In the genomic region with DNA sequence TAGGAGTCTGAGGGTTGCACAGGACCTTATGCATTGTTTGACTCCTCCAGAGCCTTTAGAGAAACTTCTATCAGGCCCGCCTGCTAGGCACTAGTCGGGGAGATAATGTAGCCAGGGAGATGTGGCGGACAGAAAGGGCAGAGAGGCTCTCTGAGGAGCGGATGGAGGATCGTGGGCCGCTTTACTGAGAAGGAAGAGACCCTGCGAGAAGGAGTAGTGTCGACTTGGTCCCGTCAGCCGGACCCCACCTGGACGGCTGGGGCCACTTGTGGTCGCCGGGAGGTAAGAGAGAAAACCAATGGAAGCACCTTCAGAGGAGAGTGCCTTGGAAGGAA, we compare ENCODE assay signal across 8 cellular contexts. TPM values are rescaled to one million over a fixed set of nuclear protein-coding genes. Genes with fewer than 3 reads are reported as not detected.
A peak's percentile ranks its signal among the peaks of the same experiment; 100 is the strongest.
DNase-seq lines count a peak whose midpoint lies in the region; ATAC-seq, FAIRE-seq and TF ChIP-seq lines count a peak whose summit lies in the region.

No MANE protein-coding gene starts in this region.

- no peaks in the 10 kb centered on the region for H3K9me3 ChIP-seq in SU-DHL-6 (ENCODE audit: insufficient read depth, low read length)

- peak overlapping the region; percentile 91 for H2AFZ ChIP-seq in SU-DHL-6 (ENCODE audit: low read depth, low read length, severe bottlenecking)

- H3K36me3 ChIP-seq in SU-DHL-6 (ENCODE audit: low read length), result no peaks in the 10 kb centered on the region

- ATAC-seq in HG02610 (IDR thresholded peaks at IDR 0.05; ENCODE audit: unreplicated experiment) (peak; percentile 23), left lobe of liver (no peak)

- peak overlapping the region; percentile 87 for H3K4me3 ChIP-seq in SU-DHL-6 (ENCODE audit: insufficient read depth, low read length, poor library complexity, severe bottlenecking)
- peak overlapping the region; percentile 49 to 93 (median 78) for H3K4me3 ChIP-seq in skin epidermis

- no peak for TF ChIP-seq POLR2A in GM12891 (IDR thresholded peaks at IDR 0.05; ENCODE audit: low read depth, low read length)

- peaks cover 5% of the 10 kb centered on the region for H3K36me3 Mint-ChIP-seq in glutamatergic neuron (ENCODE audit: unreplicated experiment)

- H4K20me1 ChIP-seq in SU-DHL-6 (ENCODE audit: low read depth, low read length), result no peaks in the 10 kb centered on the region

- H3K4me1 Mint-ChIP-seq in glutamatergic neuron (ENCODE audit: low read depth, unreplicated experiment), result peaks cover 19% of the 10 kb centered on the region

- H3K27ac ChIP-seq in SU-DHL-6 (ENCODE audit: low read depth, low read length), result peak overlapping the region; percentile 68; the same call in 1 of the 2 replicates
- peak overlapping the region; percentile 73 to 99 (median 91) for H3K27ac ChIP-seq in skin epidermis

- no peaks in the 10 kb centered on the region for H3K9me2 ChIP-seq in SU-DHL-6 (replicated peaks; ENCODE audit: insufficient read depth, low read length)

- peak overlapping the region; percentile 85 for H3K9ac ChIP-seq in SU-DHL-6 (ENCODE audit: low read length)

- H3K9me3 Mint-ChIP-seq in glutamatergic neuron (ENCODE audit: unreplicated experiment), result peaks cover 5% of the 10 kb centered on the region

- H3K27me3 ChIP-seq in SU-DHL-6 (ENCODE audit: low read length), result no peaks in the 10 kb centered on the region

- H3K27ac Mint-ChIP-seq in glutamatergic neuron (ENCODE audit: unreplicated experiment), result peak overlapping the region; percentile 98

- H3K4me2 ChIP-seq in SU-DHL-6 (ENCODE audit: low read depth, low read length, poor library complexity, severe bottlenecking), result peak overlapping the region; percentile 76

- peak; percentile 51 for FAIRE-seq in GM12891 (lab: Jason Lieb, UNC)
- no peak for FAIRE-seq in frontal cortex (lab: Jason Lieb, UNC)

- H3K4me3 Mint-ChIP-seq in glutamatergic neuron (ENCODE audit: unreplicated experiment), result peak overlapping the region; percentile 100

- H3K79me2 ChIP-seq in SU-DHL-6 (ENCODE audit: insufficient read depth, low read length), result peaks cover 56% of the 10 kb centered on the region

- no peak for TF ChIP-seq CTCF in SU-DHL-6 (IDR thresholded peaks at IDR 0.05; ENCODE audit: insufficient read depth, low read length, poor library complexity, severe bottlenecking)
- TF ChIP-seq CTCF in glutamatergic neuron (IDR thresholded peaks at IDR 0.05; ENCODE audit: partially characterized antibody, unreplicated experiment), result no peak

- H3F3A ChIP-seq in SU-DHL-6 (ENCODE audit: insufficient read depth), result no peaks in the 10 kb centered on the region

- DNase-seq in GM12891 (ENCODE audit: insufficient read length, low spot score) (no peak), glutamatergic neuron (no peak), NCI-H2196 (lab: John Stamatoyannopoulos, UW; ENCODE audit: unreplicated experiment) (no peak), frontal cortex (ENCODE audit: low spot score in 2 of 2) (no peak), left lobe of liver (ENCODE audit: low spot score) (no peak)

- H3K27me3 Mint-ChIP-seq in glutamatergic neuron (ENCODE audit: unreplicated experiment), result peaks cover 8% of the 10 kb centered on the region

TF ChIP-seq in GM12891, 5 proteins besides CTCF, POLR2A, EP300 and RAD21:
- TF ChIP-seq SPI1 (IDR thresholded peaks at IDR 0.05; ENCODE audit: low read depth, low read length) (no peak), POLR2AphosphoS5 (IDR thresholded peaks at IDR 0.05; ENCODE audit: low read depth, low read length) (no peak), POU2F2 (IDR thresholded peaks at IDR 0.05; ENCODE audit: low read depth, low read length) (no peak), PAX5 (IDR thresholded peaks at IDR 0.05; ENCODE audit: insufficient read depth, low read length, severe bottlenecking) (no peak), TAF1 (IDR thresholded peaks at IDR 0.05; ENCODE audit: low read depth, low read length) (no peak)

RNA-seq across cellular contexts. Expression of a gene that starts 0.5 kb away (rescaled TPM):
- polyA plus RNA-seq in GM12891 (2012; ENCODE audit: low read depth, missing spikeins), result 42.1 TPM
- total RNA-seq in glutamatergic neuron (ENCODE audit: unreplicated experiment) (103 TPM), frontal cortex (35.9 TPM), left lobe of liver (21.0 TPM)

RNA-seq across cellular contexts. Expression of a gene that starts 29.6 kb away (rescaled TPM):
- polyA plus RNA-seq in GM12891 (2012; ENCODE audit: low read depth, missing spikeins), result 0.89 TPM
- total RNA-seq in glutamatergic neuron (ENCODE audit: unreplicated experiment) (5.9 TPM), frontal cortex (3.7 TPM), left lobe of liver (0.13 TPM)

RNA-seq across cellular contexts. Expression of a gene that starts 37.0 kb away (rescaled TPM):
- 0.92 TPM for polyA plus RNA-seq in GM12891 (2012; ENCODE audit: low read depth, missing spikeins)
- total RNA-seq in glutamatergic neuron (ENCODE audit: unreplicated experiment), result not detected
- 0.41 TPM for total RNA-seq in frontal cortex
- total RNA-seq in left lobe of liver, result 1.2 TPM

RNA-seq across cellular contexts. Expression of a gene that starts 55.0 kb away (rescaled TPM):
- 6.6 TPM for polyA plus RNA-seq in GM12891 (2012; ENCODE audit: low read depth, missing spikeins)
- total RNA-seq in glutamatergic neuron (ENCODE audit: unreplicated experiment), result 26.4 TPM
- 19.2 TPM for total RNA-seq in frontal cortex
- 6.3 TPM for total RNA-seq in left lobe of liver
